Comparison of ENCODE assay signal across 1 cellular context in genomic region chr1:11272842-11273594, GRCh38.
TF ChIP-seq lines count a peak whose summit lies in the region.

Gene UBIAD1, plus strand, starts transcription at chr1:11273198. Its CDS starts 334 bp downstream, at chr1:11273532.

TF ChIP-seq in HEK293, 187 proteins besides CTCF, POLR2A, EP300 and RAD21 (continued from another document and continues in another):
- TF ChIP-seq ZBTB49 (tag by site-specific recombination; IDR thresholded peaks at IDR 0.05; ENCODE audit: low read depth) (no peak), YY1 (tag by site-specific recombination; IDR thresholded peaks at IDR 0.05) (peak; percentile 98), IKZF3 (tag by site-specific recombination; IDR thresholded peaks at IDR 0.05) (no peak; the same call in 1 of the 2 replicates), ZNF510 (tag by site-specific recombination; IDR thresholded peaks at IDR 0.05; ENCODE audit: insufficient replicate concordance) (no peak), KLF7 (tag by site-specific recombination; IDR thresholded peaks at IDR 0.05; ENCODE audit: borderline replicate concordance) (peak; percentile 97), SCRT1 (tag by site-specific recombination; IDR thresholded peaks at IDR 0.05; ENCODE audit: borderline replicate concordance) (peak; percentile 68), HOXA7 (CRISPR knock-in tag; IDR thresholded peaks at IDR 0.05; ENCODE audit: borderline replicate concordance) (no peak), ZNF501 (tag by site-specific recombination; IDR thresholded peaks at IDR 0.05) (peak; percentile 91), ZNF658 (tag by site-specific recombination; IDR thresholded peaks at IDR 0.05) (no peak), ZNF629 (tag by site-specific recombination; IDR thresholded peaks at IDR 0.05) (peak; percentile 71), ZSCAN18 (tag by site-specific recombination; IDR thresholded peaks at IDR 0.05) (no peak), INSM2 (tag by site-specific recombination; IDR thresholded peaks at IDR 0.05) (peak; percentile 73), RBAK (tag by site-specific recombination; IDR thresholded peaks at IDR 0.05) (no peak), ZNF677 (tag by site-specific recombination; IDR thresholded peaks at IDR 0.05) (no peak), ZNF692 (tag by site-specific recombination; IDR thresholded peaks at IDR 0.05) (peak; percentile 74), ZFP69B (tag by site-specific recombination; IDR thresholded peaks at IDR 0.05) (peak; percentile 48; the same call in 1 of the 2 replicates), ZBTB10 (tag by site-specific recombination; IDR thresholded peaks at IDR 0.05) (no peak), ZNF701 (tag by site-specific recombination; IDR thresholded peaks at IDR 0.05) (no peak), HOXD13 (CRISPR knock-in tag; IDR thresholded peaks at IDR 0.05; ENCODE audit: borderline replicate concordance) (no peak), ZNF394 (tag by site-specific recombination; IDR thresholded peaks at IDR 0.05; ENCODE audit: borderline replicate concordance) (no peak; the same call in 1 of the 2 replicates), ZNF518A (tag by site-specific recombination; conservative IDR thresholded peaks at IDR 0.05; ENCODE audit: low read depth) (no peak), BCL11A (tag by site-specific recombination; IDR thresholded peaks at IDR 0.05; ENCODE audit: low read depth) (0 out of 2 replicates have a peak, but pooled peaks have one; percentile 47), TCF7L2 (IDR thresholded peaks at IDR 0.05; ENCODE audit: borderline replicate concordance, low read depth, low read length) (no peak), ZNF174 (tag by site-specific recombination; IDR thresholded peaks at IDR 0.05) (no peak), GLI2 (tag by site-specific recombination; IDR thresholded peaks at IDR 0.05; ENCODE audit: borderline replicate concordance, low read depth) (no peak; the same call in 1 of the 2 replicates), ZBTB17 (tag by site-specific recombination; IDR thresholded peaks at IDR 0.05) (no peak), ZNF292 (tag by site-specific recombination; IDR thresholded peaks at IDR 0.05; ENCODE audit: borderline replicate concordance, low read depth) (no peak), KLF1 (tag by site-specific recombination; IDR thresholded peaks at IDR 0.05) (peak; percentile 92), ZNF624 (tag by site-specific recombination; IDR thresholded peaks at IDR 0.05) (no peak), ZNF184 (tag by site-specific recombination; IDR thresholded peaks at IDR 0.05) (0 out of 2 replicates have a peak, but pooled peaks have one; percentile 15), ZNF335 (tag by site-specific recombination; conservative IDR thresholded peaks at IDR 0.05) (peak; percentile 94), ZSCAN5A (tag by site-specific recombination; IDR thresholded peaks at IDR 0.05) (peak; percentile 89; the same call in 1 of the 2 replicates), ZNF544 (tag by site-specific recombination; IDR thresholded peaks at IDR 0.05) (no peak), ZNF133 (tag by site-specific recombination; IDR thresholded peaks at IDR 0.05) (no peak), ZFP3 (tag by site-specific recombination; IDR thresholded peaks at IDR 0.05; ENCODE audit: low read depth) (no peak), ZNF155 (tag by site-specific recombination; IDR thresholded peaks at IDR 0.05) (no peak), ZNF596 (tag by site-specific recombination; IDR thresholded peaks at IDR 0.05) (no peak), TRIM28 (IDR thresholded peaks at IDR 0.05; ENCODE audit: borderline replicate concordance, low read length) (no peak), ZFHX2 (tag by site-specific recombination; conservative IDR thresholded peaks at IDR 0.05) (peak; percentile 69), ZNF670 (tag by site-specific recombination; IDR thresholded peaks at IDR 0.05; ENCODE audit: low read depth) (no peak), HOXC10 (CRISPR knock-in tag; IDR thresholded peaks at IDR 0.05) (no peak), SETDB1 (IDR thresholded peaks at IDR 0.05; ENCODE audit: insufficient read length, low read length) (no peak), ZNF362 (tag by site-specific recombination; IDR thresholded peaks at IDR 0.05) (no peak), YY2 (tag by site-specific recombination; IDR thresholded peaks at IDR 0.05) (peak; percentile 95), ZFP37 (tag by site-specific recombination; IDR thresholded peaks at IDR 0.05) (peak; percentile 95)
